In genomic region chr15:85897818-85898717, GRCh38 we compare ENCODE assay signal across 1 cellular context.
TF ChIP-seq lines count a peak whose summit lies in the region.

No MANE protein-coding gene starts in this region.

TF ChIP-seq in GM23338, 12 proteins besides CTCF, POLR2A, EP300 and RAD21 (continued from another document):
- TF ChIP-seq ZNF462 (CRISPR knock-in tag; IDR thresholded peaks at IDR 0.05) (peak; percentile 74), ETS1 (IDR thresholded peaks at IDR 0.05) (no peak), REST (IDR thresholded peaks at IDR 0.05; ENCODE audit: unreplicated experiment) (no peak)
